19 cellular contexts compared by ENCODE assay signal in the genomic region with DNA sequence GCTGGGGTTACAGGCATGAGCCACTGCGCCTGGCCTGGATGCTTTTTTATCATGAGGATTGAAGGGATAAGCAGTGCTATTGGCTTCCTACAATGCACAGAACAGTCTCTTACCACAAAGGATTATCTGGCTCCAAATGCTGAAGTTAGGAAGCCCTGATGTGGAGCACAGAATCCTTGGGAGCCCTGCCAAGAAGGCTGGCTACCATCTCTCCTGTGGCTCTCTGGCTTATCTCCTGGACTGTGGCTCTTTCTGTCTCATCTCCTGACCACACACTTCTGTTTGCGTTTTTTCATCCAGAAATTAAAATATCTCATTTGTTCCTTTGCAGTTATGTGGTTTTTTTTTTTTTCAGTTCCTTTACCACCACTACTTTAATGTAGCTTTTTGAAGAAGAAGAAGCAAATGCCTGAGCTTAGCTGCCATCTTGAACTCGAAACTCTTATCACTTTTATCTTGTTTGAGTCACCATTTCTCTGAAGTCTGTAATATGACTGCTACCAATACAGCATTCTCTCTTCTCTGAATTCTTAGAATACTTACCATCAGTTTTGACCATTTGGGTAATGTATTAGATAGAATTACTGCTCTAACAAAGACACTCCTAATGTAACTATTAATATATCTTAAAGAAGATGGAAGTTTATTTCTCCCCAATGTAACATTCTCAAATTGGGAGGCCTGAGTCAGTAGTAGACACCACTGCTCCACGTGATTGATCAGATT.
DNase-seq lines count a peak whose midpoint lies in the region; ATAC-seq and TF ChIP-seq lines count a peak whose summit lies in the region.
"Had no signal": no experiment of that assay in that cellular context is flagged by ENCODE, and none has a peak within 500 bp of the region (broad histone marks: within the 10 kb centered on the region; RNA-seq: fewer than 3 reads in every experiment).

No MANE protein-coding gene starts in this region.

- no peak for ATAC-seq in GM21390 (IDR thresholded peaks at IDR 0.05; ENCODE audit: unreplicated experiment)
- ATAC-seq in HG03097 (IDR thresholded peaks at IDR 0.05; ENCODE audit: low FRiP score, unreplicated experiment) = no peak
- ATAC-seq: gastrocnemius medialis; GM23338; stimulated activated effector memory CD8-positive, alpha-beta T cell treated with anti-CD3 and anti-CD28 coated beads, Interleukin-12 subunit alpha, Interleukin-12 subunit beta, amount 100 ng/mL, for 72 hours had no signal

- H3K4me3 ChIP-seq in GM12865 (ENCODE audit: low read depth, low read length) = no peak overlapping the region
- H3K4me3 ChIP-seq: gastrocnemius medialis, GM23338 had no signal

- DNase-seq in GM12865 (ENCODE audit: low read depth) = peak; percentile 2
- peak; percentile 31 for DNase-seq in RPMI7951 (ENCODE audit: low read depth)
- DNase-seq in cerebellar cortex (ENCODE audit: low spot score) = peak; percentile 84
- DNase-seq in non-pigmented ciliary epithelial cell (ENCODE audit: low read depth) = peak; percentile 4
- no peak for DNase-seq in stimulated activated CD4-positive, alpha-beta T cell treated with anti-CD3 and anti-CD28 coated beads, Interleukin-15, amount 100 ng/mL, for 24 hours
- no peak for DNase-seq in NCI-H2227 (lab: John Stamatoyannopoulos, UW; ENCODE audit: unreplicated experiment)
- DNase-seq: activated B cell treated with CpG ODN at 0.5 μM for 24 hours; activated CD4-positive, alpha-beta memory T cell treated with anti-CD3 and anti-CD28 coated beads for 36 hours; activated naive CD4-positive, alpha-beta T cell treated with anti-CD3 and anti-CD28 coated beads for 36 hours; COR-L47; gastrocnemius medialis; NCI-H1092; NCI-H2081; retina; SHP77 treated with DMSO at 0.1 percent for 48 hours had no signal

- TF ChIP-seq CTCF in GM12865 (IDR thresholded peaks at IDR 0.05; ENCODE audit: insufficient read depth, low read depth, low read length, missing control alignments) = no peak

Comparison
In these comparisons a context has a peak if more than half of its experiments do, and no peak if none do; other contexts are left out.
1. DNase-seq: peak in GM12865 (single experiment), RPMI7951 (single experiment), cerebellar cortex (single experiment) and non-pigmented ciliary epithelial cell (single experiment); none in stimulated activated CD4-positive, alpha-beta T cell treated with anti-CD3 and anti-CD28 coated beads, Interleukin-15, amount 100 ng/mL, for 24 hours (single experiment) and NCI-H2227 (single experiment).